8 cellular contexts compared by ENCODE assay signal in genomic region chr2:100320547-100321180, GRCh38. TPM values are rescaled to one million over a fixed set of nuclear protein-coding genes. Genes with fewer than 3 reads are reported as not detected.
A peak's percentile ranks its signal among the peaks of the same experiment; 100 is the strongest.
DNase-seq lines count a peak whose midpoint lies in the region; ATAC-seq, FAIRE-seq and TF ChIP-seq lines count a peak whose summit lies in the region.
"Had no signal": no experiment of that assay in that cellular context is flagged by ENCODE, and none has a peak within 500 bp of the region (broad histone marks: within the 10 kb centered on the region; RNA-seq: fewer than 3 reads in every experiment).

No MANE protein-coding gene starts in this region.

- FAIRE-seq in kidney (lab: Jason Lieb, UNC), result no peak

- ATAC-seq in GM18520 (IDR thresholded peaks at IDR 0.05; ENCODE audit: unreplicated experiment) (no peak), HG02981 (IDR thresholded peaks at IDR 0.05; ENCODE audit: unreplicated experiment) (no peak)

- DNase-seq in NCI-H1092 treated with DMSO at 0.1 percent for 48 hours (lab: John Stamatoyannopoulos, UW) (peak; percentile 56), kidney (no peak), substantia nigra (lab: John Stamatoyannopoulos, UW) (peak in 8 of 49 donors; percentile 1 to 24 (median 10)), HuH-7 (ENCODE audit: low spot score) (no peak)
- DNase-seq in activated T-helper 1 cell treated with anti-CD3 and anti-CD28 coated beads, Interleukin-12 subunit alpha, Interleukin-12 subunit beta, Interleukin-2, Interleukin-4 antibody, amounts not matched to agents 30 ng/mL and 10 ng/mL and 1 ng/mL, durations not matched to agents 14 hours and 24 hours and 36 hours (ENCODE audit: low spot score), result no peak

- peak overlapping the region; percentile 31 for H3K4me3 Mint-ChIP-seq in activated T-helper 1 cell treated with anti-CD3 and anti-CD28 coated beads, Interleukin-12 subunit alpha, Interleukin-12 subunit beta, Interleukin-2, Interleukin-4 antibody, amounts not matched to agents 30 ng/mL and 10 ng/mL and 1 ng/mL, durations not matched to agents 14 hours and 24 hours and 36 hours

- peaks cover 0 to 2% of the 10 kb centered on the region in 2 donors for H3K4me1 ChIP-seq in kidney (ENCODE audit: control insufficient read depth in 1 of 2, insufficient read depth in 1 of 2, low read depth in 1 of 2, low read length in 2 of 2)

- peak overlapping the region in 1 of 2 donors; percentile 56 for H3K9ac ChIP-seq in kidney (ENCODE audit: low read length in 2 of 2)

- peaks cover 2 to 8% of the 10 kb centered on the region in 2 donors for H3K9me3 ChIP-seq in kidney (ENCODE audit: control insufficient read depth in 1 of 2, low read length in 2 of 2)

- peak overlapping the region; percentile 3 to 49 for H3K4me3 ChIP-seq in kidney (ENCODE audit: low read length in 2 of 2)
- H3K4me3 ChIP-seq: SK-N-MC had no signal

- peaks cover 59% of the 10 kb centered on the region for H3K27me3 Mint-ChIP-seq in activated T-helper 1 cell treated with anti-CD3 and anti-CD28 coated beads, Interleukin-12 subunit alpha, Interleukin-12 subunit beta, Interleukin-2, Interleukin-4 antibody, amounts not matched to agents 30 ng/mL and 10 ng/mL and 1 ng/mL, durations not matched to agents 14 hours and 24 hours and 36 hours (ENCODE audit: insufficient read depth)

- no peak for TF ChIP-seq CTCF in kidney (IDR thresholded peaks at IDR 0.05; ENCODE audit: borderline replicate concordance, extremely low read depth, insufficient read depth)

- H3K4me1 Mint-ChIP-seq in activated T-helper 1 cell treated with anti-CD3 and anti-CD28 coated beads, Interleukin-12 subunit alpha, Interleukin-12 subunit beta, Interleukin-2, Interleukin-4 antibody, amounts not matched to agents 30 ng/mL and 10 ng/mL and 1 ng/mL, durations not matched to agents 14 hours and 24 hours and 36 hours (ENCODE audit: low read depth), result no peaks in the 10 kb centered on the region

- intact Hi-C loops in activated T-helper 1 cell treated with anti-CD3 and anti-CD28 coated beads, Interleukin-12 subunit alpha, Interleukin-12 subunit beta, Interleukin-2, Interleukin-4 antibody, amounts not matched to agents 30 ng/mL and 10 ng/mL and 1 ng/mL, durations not matched to agents 14 hours and 24 hours and 36 hours (cut with micrococcal nuclease), result no loop called here
- intact Hi-C loops in kidney (cut with DNase I), result no loop called here

- H3K36me3 Mint-ChIP-seq in activated T-helper 1 cell treated with anti-CD3 and anti-CD28 coated beads, Interleukin-12 subunit alpha, Interleukin-12 subunit beta, Interleukin-2, Interleukin-4 antibody, amounts not matched to agents 30 ng/mL and 10 ng/mL and 1 ng/mL, durations not matched to agents 14 hours and 24 hours and 36 hours (ENCODE audit: low read depth), result peaks cover 5% of the 10 kb centered on the region

- H3K27ac Mint-ChIP-seq in activated T-helper 1 cell treated with anti-CD3 and anti-CD28 coated beads, Interleukin-12 subunit alpha, Interleukin-12 subunit beta, Interleukin-2, Interleukin-4 antibody, amounts not matched to agents 30 ng/mL and 10 ng/mL and 1 ng/mL, durations not matched to agents 14 hours and 24 hours and 36 hours, result peak overlapping the region; percentile 65

- H3K36me3 ChIP-seq in kidney (ENCODE audit: control insufficient read depth in 1 of 2, insufficient read depth in 2 of 2, low read length in 2 of 2), result no peaks in the 10 kb centered on the region

- peak overlapping the region in 1 of 2 donors; percentile 28 for H3K27ac ChIP-seq in kidney (ENCODE audit: low read depth in 2 of 2, low read length in 2 of 2)
- H3K27ac ChIP-seq in substantia nigra (ENCODE audit: low read depth, low read length, poor library complexity, severe bottlenecking), result peak overlapping the region; percentile 5
- H3K27ac ChIP-seq: SK-N-MC had no signal

- peaks cover 12% of the 10 kb centered on the region for H3K9me3 Mint-ChIP-seq in activated T-helper 1 cell treated with anti-CD3 and anti-CD28 coated beads, Interleukin-12 subunit alpha, Interleukin-12 subunit beta, Interleukin-2, Interleukin-4 antibody, amounts not matched to agents 30 ng/mL and 10 ng/mL and 1 ng/mL, durations not matched to agents 14 hours and 24 hours and 36 hours

RNA-seq across cellular contexts. Expression of gene LONRF2, which starts 1.6 kb away (rescaled TPM):
- total RNA-seq in activated T-helper 1 cell treated with anti-CD3 and anti-CD28 coated beads, Interleukin-12 subunit alpha, Interleukin-12 subunit beta, Interleukin-2, Interleukin-4 antibody, amounts not matched to agents 30 ng/mL and 10 ng/mL and 1 ng/mL, durations not matched to agents 14 hours and 24 hours and 36 hours, result 0.23 and 0.32 TPM in 2 replicates
- total RNA-seq in kidney, result 6.3 TPM
- polyA plus RNA-seq in kidney (ENCODE audit: insufficient read depth, low read depth, low replicate concordance), result 1.1 TPM
